Comparison of ENCODE assay signal across 23 cellular contexts in genomic region chr10:92506336-92506735, GRCh38.
"Had no signal": no experiment of that assay in that cellular context is flagged by ENCODE, and none has a peak within 500 bp of the region (broad histone marks: within the 10 kb centered on the region; RNA-seq: fewer than 3 reads in every experiment).

No MANE protein-coding gene starts in this region.

- H3K27ac ChIP-seq: colonic mucosa, esophagus muscularis mucosa, foreskin keratinocyte, parathyroid adenoma, right atrium auricular region, skin epidermis, spleen, thoracic aorta, tibial nerve, upper lobe of left lung had no signal

- H3K27me3 ChIP-seq: colonic mucosa, esophagus muscularis mucosa, foreskin keratinocyte, heart right ventricle, right atrium auricular region, spleen, tibial nerve, upper lobe of left lung had no signal

- H3K9me3 ChIP-seq: colonic mucosa, esophagus muscularis mucosa, heart right ventricle, mucosa of descending colon, right atrium auricular region, spleen, thoracic aorta, tibial nerve, upper lobe of left lung had no signal

- DNase-seq: colonic mucosa; effector CD8-positive, alpha-beta T cell; foreskin keratinocyte; glutamatergic neuron; heart right ventricle; hippocampal formation; left colon; mucosa of descending colon; naive B cell; spleen; stimulated activated CD4-positive, alpha-beta T cell treated with anti-CD3 and anti-CD28 coated beads, Interleukin-4, amount 100 ng/mL, for 4 hours; stimulated activated naive CD8-positive, alpha-beta T cell treated with anti-CD3 and anti-CD28 coated beads, Interleukin-15, Interleukin-2, amounts not matched to agents 100 U/mL and 50 U/mL, for 24 hours; substantia nigra; upper lobe of left lung had no signal

- H3K4me1 ChIP-seq: colonic mucosa, parathyroid adenoma, right atrium auricular region, spleen, tibial nerve, upper lobe of left lung had no signal

- ATAC-seq: foreskin keratinocyte; heart right ventricle; left colon; mucosa of descending colon; natural killer cell treated with Interleukin-12 subunit alpha and Interleukin-12 subunit beta and Interleukin-15 and Interleukin-18, amount 100 ng/mL, for 72 hours; stimulated activated memory B cell treated with anti-CD40 and anti-IgM and Interleukin-4, amounts not matched to agents 10 μg/mL and 1 μg/mL and 100 μg/mL, for 72 hours; stimulated activated naive CD8-positive, alpha-beta T cell treated with anti-CD3 and anti-CD28 coated beads, Interleukin-15, Interleukin-2, amounts not matched to agents 100 U/mL and 50 U/mL, for 24 hours had no signal

- H3K4me3 ChIP-seq: colonic mucosa, esophagus muscularis mucosa, lung, mucosa of descending colon, right atrium auricular region, skin epidermis, spleen, thoracic aorta, tibial nerve, upper lobe of left lung had no signal
